ENCODE assay signal across 3 cellular contexts in the genomic region with DNA sequence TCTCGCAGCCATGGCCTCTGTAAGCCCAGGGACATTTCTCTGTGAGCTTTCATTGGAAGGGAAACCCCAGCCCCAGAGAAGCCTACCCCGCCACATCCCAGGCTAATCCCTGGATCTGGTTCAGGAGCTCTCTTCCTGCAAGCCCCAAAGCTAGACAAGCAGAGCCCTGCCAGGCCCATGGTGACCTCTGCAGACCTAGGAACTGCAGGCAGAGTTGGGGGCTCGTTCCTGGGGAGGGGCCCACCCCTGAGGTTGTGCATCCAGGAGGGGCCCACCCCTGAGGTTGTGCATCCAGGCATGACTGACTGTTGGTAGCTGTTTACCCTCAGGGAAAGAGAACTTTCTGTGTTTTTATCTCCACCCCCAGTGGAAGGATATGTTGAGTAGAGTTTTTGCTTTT.
TF ChIP-seq lines count a peak whose summit lies in the region.

No MANE protein-coding gene starts in this region.

TF ChIP-seq in SK-N-SH, 30 proteins besides CTCF, POLR2A, EP300 and RAD21:
- no peak for TF ChIP-seq POLR2AphosphoS5 (IDR thresholded peaks at IDR 0.05; ENCODE audit: low read depth, low read length)
- TF ChIP-seq ELF1 (IDR thresholded peaks at IDR 0.05): no peak
- TF ChIP-seq RFX5 (IDR thresholded peaks at IDR 0.05; ENCODE audit: low read length): no peak
- no peak for TF ChIP-seq PBX3 (IDR thresholded peaks at IDR 0.05)
- TF ChIP-seq MXI1 (IDR thresholded peaks at IDR 0.05; ENCODE audit: low read depth, low read length): no peak
- no peak for TF ChIP-seq GABPA (IDR thresholded peaks at IDR 0.05; ENCODE audit: low read depth)
- no peak for TF ChIP-seq NFIC (IDR thresholded peaks at IDR 0.05; ENCODE audit: borderline replicate concordance)
- TF ChIP-seq, protein P1, sequence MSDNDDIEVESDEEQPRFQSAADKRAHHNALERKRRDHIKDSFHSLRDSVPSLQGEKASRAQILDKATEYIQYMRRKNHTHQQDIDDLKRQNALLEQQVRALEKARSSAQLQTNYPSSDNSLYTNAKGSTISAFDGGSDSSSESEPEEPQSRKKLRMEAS (IDR thresholded peaks at IDR 0.05; ENCODE audit: low read depth): no peak
- no peak for TF ChIP-seq RCOR1 (IDR thresholded peaks at IDR 0.05; ENCODE audit: low read length)
- TF ChIP-seq TAF1 (IDR thresholded peaks at IDR 0.05; ENCODE audit: borderline replicate concordance, low read depth, low read length): no peak
- TF ChIP-seq, protein P2, sequence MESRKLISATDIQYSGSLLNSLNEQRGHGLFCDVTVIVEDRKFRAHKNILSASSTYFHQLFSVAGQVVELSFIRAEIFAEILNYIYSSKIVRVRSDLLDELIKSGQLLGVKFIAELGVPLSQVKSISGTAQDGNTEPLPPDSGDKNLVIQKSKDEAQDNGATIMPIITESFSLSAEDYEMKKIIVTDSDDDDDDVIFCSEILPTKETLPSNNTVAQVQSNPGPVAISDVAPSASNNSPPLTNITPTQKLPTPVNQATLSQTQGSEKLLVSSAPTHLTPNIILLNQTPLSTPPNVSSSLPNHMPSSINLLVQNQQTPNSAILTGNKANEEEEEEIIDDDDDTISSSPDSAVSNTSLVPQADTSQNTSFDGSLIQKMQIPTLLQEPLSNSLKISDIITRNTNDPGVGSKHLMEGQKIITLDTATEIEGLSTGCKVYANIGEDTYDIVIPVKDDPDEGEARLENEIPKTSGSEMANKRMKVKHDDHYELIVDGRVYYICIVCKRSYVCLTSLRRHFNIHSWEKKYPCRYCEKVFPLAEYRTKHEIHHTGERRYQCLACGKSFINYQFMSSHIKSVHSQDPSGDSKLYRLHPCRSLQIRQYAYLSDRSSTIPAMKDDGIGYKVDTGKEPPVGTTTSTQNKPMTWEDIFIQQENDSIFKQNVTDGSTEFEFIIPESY (IDR thresholded peaks at IDR 0.05; ENCODE audit: borderline replicate concordance, low read depth): no peak
- no peak for TF ChIP-seq FOSL2 (IDR thresholded peaks at IDR 0.05; ENCODE audit: borderline replicate concordance, low read depth)

TF ChIP-seq in SK-N-SH treated with all-trans-retinoic acid at 6 μM for 48 hours, 23 proteins besides CTCF, POLR2A, EP300 and RAD21 (continues in another document):
- TF ChIP-seq ESRRG (CRISPR knock-in tag; IDR thresholded peaks at IDR 0.05) (no peak), ZNF8 (CRISPR knock-in tag; IDR thresholded peaks at IDR 0.05) (no peak), ARNTL (CRISPR knock-in tag; IDR thresholded peaks at IDR 0.05; ENCODE audit: borderline replicate concordance, low read depth) (no peak), ZNF70 (CRISPR knock-in tag; IDR thresholded peaks at IDR 0.05) (no peak), BACH2 (CRISPR knock-in tag; IDR thresholded peaks at IDR 0.05; ENCODE audit: borderline replicate concordance) (no peak), OSR1 (CRISPR knock-in tag; IDR thresholded peaks at IDR 0.05) (no peak), PPARA (CRISPR knock-in tag; IDR thresholded peaks at IDR 0.05; ENCODE audit: borderline replicate concordance) (no peak), ZNF565 (CRISPR knock-in tag; conservative IDR thresholded peaks at IDR 0.05; ENCODE audit: low read depth) (no peak), TCF4 (CRISPR knock-in tag; IDR thresholded peaks at IDR 0.05; ENCODE audit: borderline replicate concordance) (no peak), ISL1 (CRISPR knock-in tag; IDR thresholded peaks at IDR 0.05) (no peak), ZC3H10 (CRISPR knock-in tag; IDR thresholded peaks at IDR 0.05) (no peak), RARB (CRISPR knock-in tag; IDR thresholded peaks at IDR 0.05) (no peak)
- TF ChIP-seq, protein P3, sequence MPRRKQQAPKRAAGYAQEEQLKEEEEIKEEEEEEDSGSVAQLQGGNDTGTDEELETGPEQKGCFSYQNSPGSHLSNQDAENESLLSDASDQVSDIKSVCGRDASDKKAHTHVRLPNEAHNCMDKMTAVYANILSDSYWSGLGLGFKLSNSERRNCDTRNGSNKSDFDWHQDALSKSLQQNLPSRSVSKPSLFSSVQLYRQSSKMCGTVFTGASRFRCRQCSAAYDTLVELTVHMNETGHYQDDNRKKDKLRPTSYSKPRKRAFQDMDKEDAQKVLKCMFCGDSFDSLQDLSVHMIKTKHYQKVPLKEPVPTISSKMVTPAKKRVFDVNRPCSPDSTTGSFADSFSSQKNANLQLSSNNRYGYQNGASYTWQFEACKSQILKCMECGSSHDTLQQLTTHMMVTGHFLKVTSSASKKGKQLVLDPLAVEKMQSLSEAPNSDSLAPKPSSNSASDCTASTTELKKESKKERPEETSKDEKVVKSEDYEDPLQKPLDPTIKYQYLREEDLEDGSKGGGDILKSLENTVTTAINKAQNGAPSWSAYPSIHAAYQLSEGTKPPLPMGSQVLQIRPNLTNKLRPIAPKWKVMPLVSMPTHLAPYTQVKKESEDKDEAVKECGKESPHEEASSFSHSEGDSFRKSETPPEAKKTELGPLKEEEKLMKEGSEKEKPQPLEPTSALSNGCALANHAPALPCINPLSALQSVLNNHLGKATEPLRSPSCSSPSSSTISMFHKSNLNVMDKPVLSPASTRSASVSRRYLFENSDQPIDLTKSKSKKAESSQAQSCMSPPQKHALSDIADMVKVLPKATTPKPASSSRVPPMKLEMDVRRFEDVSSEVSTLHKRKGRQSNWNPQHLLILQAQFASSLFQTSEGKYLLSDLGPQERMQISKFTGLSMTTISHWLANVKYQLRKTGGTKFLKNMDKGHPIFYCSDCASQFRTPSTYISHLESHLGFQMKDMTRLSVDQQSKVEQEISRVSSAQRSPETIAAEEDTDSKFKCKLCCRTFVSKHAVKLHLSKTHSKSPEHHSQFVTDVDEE (CRISPR knock-in tag; IDR thresholded peaks at IDR 0.05): no peak
- TF ChIP-seq, protein P4, sequence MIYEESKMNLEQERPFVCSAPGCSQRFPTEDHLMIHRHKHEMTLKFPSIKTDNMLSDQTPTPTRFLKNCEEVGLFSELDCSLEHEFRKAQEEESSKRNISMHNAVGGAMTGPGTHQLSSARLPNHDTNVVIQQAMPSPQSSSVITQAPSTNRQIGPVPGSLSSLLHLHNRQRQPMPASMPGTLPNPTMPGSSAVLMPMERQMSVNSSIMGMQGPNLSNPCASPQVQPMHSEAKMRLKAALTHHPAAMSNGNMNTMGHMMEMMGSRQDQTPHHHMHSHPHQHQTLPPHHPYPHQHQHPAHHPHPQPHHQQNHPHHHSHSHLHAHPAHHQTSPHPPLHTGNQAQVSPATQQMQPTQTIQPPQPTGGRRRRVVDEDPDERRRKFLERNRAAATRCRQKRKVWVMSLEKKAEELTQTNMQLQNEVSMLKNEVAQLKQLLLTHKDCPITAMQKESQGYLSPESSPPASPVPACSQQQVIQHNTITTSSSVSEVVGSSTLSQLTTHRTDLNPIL (CRISPR knock-in tag; IDR thresholded peaks at IDR 0.05; ENCODE audit: low read depth): no peak
- TF ChIP-seq, protein P5, sequence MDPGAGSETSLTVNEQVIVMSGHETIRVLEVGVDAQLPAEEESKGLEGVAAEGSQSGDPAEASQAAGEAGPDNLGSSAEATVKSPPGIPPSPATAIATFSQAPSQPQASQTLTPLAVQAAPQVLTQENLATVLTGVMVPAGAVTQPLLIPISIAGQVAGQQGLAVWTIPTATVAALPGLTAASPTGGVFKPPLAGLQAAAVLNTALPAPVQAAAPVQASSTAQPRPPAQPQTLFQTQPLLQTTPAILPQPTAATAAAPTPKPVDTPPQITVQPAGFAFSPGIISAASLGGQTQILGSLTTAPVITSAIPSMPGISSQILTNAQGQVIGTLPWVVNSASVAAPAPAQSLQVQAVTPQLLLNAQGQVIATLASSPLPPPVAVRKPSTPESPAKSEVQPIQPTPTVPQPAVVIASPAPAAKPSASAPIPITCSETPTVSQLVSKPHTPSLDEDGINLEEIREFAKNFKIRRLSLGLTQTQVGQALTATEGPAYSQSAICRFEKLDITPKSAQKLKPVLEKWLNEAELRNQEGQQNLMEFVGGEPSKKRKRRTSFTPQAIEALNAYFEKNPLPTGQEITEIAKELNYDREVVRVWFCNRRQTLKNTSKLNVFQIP (CRISPR knock-in tag; IDR thresholded peaks at IDR 0.05; ENCODE audit: borderline replicate concordance, low read depth): no peak
- TF ChIP-seq, protein P6, sequence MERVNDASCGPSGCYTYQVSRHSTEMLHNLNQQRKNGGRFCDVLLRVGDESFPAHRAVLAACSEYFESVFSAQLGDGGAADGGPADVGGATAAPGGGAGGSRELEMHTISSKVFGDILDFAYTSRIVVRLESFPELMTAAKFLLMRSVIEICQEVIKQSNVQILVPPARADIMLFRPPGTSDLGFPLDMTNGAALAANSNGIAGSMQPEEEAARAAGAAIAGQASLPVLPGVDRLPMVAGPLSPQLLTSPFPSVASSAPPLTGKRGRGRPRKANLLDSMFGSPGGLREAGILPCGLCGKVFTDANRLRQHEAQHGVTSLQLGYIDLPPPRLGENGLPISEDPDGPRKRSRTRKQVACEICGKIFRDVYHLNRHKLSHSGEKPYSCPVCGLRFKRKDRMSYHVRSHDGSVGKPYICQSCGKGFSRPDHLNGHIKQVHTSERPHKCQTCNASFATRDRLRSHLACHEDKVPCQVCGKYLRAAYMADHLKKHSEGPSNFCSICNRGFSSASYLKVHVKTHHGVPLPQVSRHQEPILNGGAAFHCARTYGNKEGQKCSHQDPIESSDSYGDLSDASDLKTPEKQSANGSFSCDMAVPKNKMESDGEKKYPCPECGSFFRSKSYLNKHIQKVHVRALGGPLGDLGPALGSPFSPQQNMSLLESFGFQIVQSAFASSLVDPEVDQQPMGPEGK (CRISPR knock-in tag; IDR thresholded peaks at IDR 0.05; ENCODE audit: borderline replicate concordance): no peak

TF ChIP-seq in HepG2, 621 proteins besides CTCF, POLR2A, EP300 and RAD21 (continues in another document):
- no peak for TF ChIP-seq ZNF253 (CRISPR knock-in tag; IDR thresholded peaks at IDR 0.05; ENCODE audit: borderline replicate concordance)
- no peak for TF ChIP-seq NFE2L2 (IDR thresholded peaks at IDR 0.05; ENCODE audit: low read length)
- TF ChIP-seq PAX8 (CRISPR knock-in tag; IDR thresholded peaks at IDR 0.05; ENCODE audit: borderline replicate concordance): no peak
- no peak for TF ChIP-seq U2AF2 (IDR thresholded peaks at IDR 0.05; ENCODE audit: low read depth, low read length)
- no peak for TF ChIP-seq TARDBP (CRISPR knock-in tag; IDR thresholded peaks at IDR 0.05)
- no peak for TF ChIP-seq KAT8 (CRISPR knock-in tag; IDR thresholded peaks at IDR 0.05)
- TF ChIP-seq ZBTB4 (CRISPR knock-in tag; IDR thresholded peaks at IDR 0.05; ENCODE audit: borderline replicate concordance): no peak
- TF ChIP-seq SNAPC5 (CRISPR knock-in tag; IDR thresholded peaks at IDR 0.05; ENCODE audit: borderline replicate concordance): no peak
- TF ChIP-seq NFKB2 (CRISPR knock-in tag; IDR thresholded peaks at IDR 0.05; ENCODE audit: borderline replicate concordance): no peak
- TF ChIP-seq, protein P7, sequence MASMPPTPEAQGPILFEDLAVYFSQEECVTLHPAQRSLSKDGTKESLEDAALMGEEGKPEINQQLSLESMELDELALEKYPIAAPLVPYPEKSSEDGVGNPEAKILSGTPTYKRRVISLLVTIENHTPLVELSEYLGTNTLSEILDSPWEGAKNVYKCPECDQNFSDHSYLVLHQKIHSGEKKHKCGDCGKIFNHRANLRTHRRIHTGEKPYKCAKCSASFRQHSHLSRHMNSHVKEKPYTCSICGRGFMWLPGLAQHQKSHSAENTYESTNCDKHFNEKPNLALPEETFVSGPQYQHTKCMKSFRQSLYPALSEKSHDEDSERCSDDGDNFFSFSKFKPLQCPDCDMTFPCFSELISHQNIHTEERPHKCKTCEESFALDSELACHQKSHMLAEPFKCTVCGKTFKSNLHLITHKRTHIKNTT (CRISPR knock-in tag; IDR thresholded peaks at IDR 0.05): no peak
- TF ChIP-seq HINFP (CRISPR knock-in tag; IDR thresholded peaks at IDR 0.05; ENCODE audit: low read depth): no peak
- TF ChIP-seq KLF15 (CRISPR knock-in tag; IDR thresholded peaks at IDR 0.05; ENCODE audit: borderline replicate concordance): no peak
- TF ChIP-seq ATF3 (CRISPR knock-in tag; IDR thresholded peaks at IDR 0.05): no peak
- no peak for TF ChIP-seq PHF5A (CRISPR knock-in tag; IDR thresholded peaks at IDR 0.05; ENCODE audit: low read depth, unreplicated experiment)
- TF ChIP-seq ZNF160 (CRISPR knock-in tag; IDR thresholded peaks at IDR 0.05): no peak
- TF ChIP-seq GPBP1L1 (CRISPR knock-in tag; IDR thresholded peaks at IDR 0.05): no peak
